Comparison of ENCODE assay signal across 1 cellular context in genomic region chr2:42558827-42559226, GRCh38.
TF ChIP-seq lines count a peak whose summit lies in the region.

No MANE protein-coding gene starts in this region.

TF ChIP-seq in GM23338, 12 proteins besides CTCF, POLR2A, EP300 and RAD21 (continued from another document):
- TF ChIP-seq, protein P1, sequence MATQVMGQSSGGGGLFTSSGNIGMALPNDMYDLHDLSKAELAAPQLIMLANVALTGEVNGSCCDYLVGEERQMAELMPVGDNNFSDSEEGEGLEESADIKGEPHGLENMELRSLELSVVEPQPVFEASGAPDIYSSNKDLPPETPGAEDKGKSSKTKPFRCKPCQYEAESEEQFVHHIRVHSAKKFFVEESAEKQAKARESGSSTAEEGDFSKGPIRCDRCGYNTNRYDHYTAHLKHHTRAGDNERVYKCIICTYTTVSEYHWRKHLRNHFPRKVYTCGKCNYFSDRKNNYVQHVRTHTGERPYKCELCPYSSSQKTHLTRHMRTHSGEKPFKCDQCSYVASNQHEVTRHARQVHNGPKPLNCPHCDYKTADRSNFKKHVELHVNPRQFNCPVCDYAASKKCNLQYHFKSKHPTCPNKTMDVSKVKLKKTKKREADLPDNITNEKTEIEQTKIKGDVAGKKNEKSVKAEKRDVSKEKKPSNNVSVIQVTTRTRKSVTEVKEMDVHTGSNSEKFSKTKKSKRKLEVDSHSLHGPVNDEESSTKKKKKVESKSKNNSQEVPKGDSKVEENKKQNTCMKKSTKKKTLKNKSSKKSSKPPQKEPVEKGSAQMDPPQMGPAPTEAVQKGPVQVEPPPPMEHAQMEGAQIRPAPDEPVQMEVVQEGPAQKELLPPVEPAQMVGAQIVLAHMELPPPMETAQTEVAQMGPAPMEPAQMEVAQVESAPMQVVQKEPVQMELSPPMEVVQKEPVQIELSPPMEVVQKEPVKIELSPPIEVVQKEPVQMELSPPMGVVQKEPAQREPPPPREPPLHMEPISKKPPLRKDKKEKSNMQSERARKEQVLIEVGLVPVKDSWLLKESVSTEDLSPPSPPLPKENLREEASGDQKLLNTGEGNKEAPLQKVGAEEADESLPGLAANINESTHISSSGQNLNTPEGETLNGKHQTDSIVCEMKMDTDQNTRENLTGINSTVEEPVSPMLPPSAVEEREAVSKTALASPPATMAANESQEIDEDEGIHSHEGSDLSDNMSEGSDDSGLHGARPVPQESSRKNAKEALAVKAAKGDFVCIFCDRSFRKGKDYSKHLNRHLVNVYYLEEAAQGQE (IDR thresholded peaks at IDR 0.05; ENCODE audit: unreplicated experiment): no peak
- TF ChIP-seq CREB1 (CRISPR knock-in tag; IDR thresholded peaks at IDR 0.05; ENCODE audit: low read depth) (no peak), NANOG (IDR thresholded peaks at IDR 0.05; ENCODE audit: borderline replicate concordance) (no peak), POLR2AphosphoS5 (IDR thresholded peaks at IDR 0.05; ENCODE audit: low read depth) (no peak), EZH2phosphoT487 (IDR thresholded peaks at IDR 0.05; ENCODE audit: unreplicated experiment) (no peak), EZH2 (IDR thresholded peaks at IDR 0.05; ENCODE audit: low read depth, unreplicated experiment) (no peak), ETS1 (IDR thresholded peaks at IDR 0.05) (no peak), JUNB (IDR thresholded peaks at IDR 0.05; ENCODE audit: unreplicated experiment) (no peak), STAT1 (IDR thresholded peaks at IDR 0.05; ENCODE audit: unreplicated experiment) (no peak), ZNF114 (CRISPR knock-in tag; IDR thresholded peaks at IDR 0.05) (no peak)
- TF ChIP-seq, protein P2, sequence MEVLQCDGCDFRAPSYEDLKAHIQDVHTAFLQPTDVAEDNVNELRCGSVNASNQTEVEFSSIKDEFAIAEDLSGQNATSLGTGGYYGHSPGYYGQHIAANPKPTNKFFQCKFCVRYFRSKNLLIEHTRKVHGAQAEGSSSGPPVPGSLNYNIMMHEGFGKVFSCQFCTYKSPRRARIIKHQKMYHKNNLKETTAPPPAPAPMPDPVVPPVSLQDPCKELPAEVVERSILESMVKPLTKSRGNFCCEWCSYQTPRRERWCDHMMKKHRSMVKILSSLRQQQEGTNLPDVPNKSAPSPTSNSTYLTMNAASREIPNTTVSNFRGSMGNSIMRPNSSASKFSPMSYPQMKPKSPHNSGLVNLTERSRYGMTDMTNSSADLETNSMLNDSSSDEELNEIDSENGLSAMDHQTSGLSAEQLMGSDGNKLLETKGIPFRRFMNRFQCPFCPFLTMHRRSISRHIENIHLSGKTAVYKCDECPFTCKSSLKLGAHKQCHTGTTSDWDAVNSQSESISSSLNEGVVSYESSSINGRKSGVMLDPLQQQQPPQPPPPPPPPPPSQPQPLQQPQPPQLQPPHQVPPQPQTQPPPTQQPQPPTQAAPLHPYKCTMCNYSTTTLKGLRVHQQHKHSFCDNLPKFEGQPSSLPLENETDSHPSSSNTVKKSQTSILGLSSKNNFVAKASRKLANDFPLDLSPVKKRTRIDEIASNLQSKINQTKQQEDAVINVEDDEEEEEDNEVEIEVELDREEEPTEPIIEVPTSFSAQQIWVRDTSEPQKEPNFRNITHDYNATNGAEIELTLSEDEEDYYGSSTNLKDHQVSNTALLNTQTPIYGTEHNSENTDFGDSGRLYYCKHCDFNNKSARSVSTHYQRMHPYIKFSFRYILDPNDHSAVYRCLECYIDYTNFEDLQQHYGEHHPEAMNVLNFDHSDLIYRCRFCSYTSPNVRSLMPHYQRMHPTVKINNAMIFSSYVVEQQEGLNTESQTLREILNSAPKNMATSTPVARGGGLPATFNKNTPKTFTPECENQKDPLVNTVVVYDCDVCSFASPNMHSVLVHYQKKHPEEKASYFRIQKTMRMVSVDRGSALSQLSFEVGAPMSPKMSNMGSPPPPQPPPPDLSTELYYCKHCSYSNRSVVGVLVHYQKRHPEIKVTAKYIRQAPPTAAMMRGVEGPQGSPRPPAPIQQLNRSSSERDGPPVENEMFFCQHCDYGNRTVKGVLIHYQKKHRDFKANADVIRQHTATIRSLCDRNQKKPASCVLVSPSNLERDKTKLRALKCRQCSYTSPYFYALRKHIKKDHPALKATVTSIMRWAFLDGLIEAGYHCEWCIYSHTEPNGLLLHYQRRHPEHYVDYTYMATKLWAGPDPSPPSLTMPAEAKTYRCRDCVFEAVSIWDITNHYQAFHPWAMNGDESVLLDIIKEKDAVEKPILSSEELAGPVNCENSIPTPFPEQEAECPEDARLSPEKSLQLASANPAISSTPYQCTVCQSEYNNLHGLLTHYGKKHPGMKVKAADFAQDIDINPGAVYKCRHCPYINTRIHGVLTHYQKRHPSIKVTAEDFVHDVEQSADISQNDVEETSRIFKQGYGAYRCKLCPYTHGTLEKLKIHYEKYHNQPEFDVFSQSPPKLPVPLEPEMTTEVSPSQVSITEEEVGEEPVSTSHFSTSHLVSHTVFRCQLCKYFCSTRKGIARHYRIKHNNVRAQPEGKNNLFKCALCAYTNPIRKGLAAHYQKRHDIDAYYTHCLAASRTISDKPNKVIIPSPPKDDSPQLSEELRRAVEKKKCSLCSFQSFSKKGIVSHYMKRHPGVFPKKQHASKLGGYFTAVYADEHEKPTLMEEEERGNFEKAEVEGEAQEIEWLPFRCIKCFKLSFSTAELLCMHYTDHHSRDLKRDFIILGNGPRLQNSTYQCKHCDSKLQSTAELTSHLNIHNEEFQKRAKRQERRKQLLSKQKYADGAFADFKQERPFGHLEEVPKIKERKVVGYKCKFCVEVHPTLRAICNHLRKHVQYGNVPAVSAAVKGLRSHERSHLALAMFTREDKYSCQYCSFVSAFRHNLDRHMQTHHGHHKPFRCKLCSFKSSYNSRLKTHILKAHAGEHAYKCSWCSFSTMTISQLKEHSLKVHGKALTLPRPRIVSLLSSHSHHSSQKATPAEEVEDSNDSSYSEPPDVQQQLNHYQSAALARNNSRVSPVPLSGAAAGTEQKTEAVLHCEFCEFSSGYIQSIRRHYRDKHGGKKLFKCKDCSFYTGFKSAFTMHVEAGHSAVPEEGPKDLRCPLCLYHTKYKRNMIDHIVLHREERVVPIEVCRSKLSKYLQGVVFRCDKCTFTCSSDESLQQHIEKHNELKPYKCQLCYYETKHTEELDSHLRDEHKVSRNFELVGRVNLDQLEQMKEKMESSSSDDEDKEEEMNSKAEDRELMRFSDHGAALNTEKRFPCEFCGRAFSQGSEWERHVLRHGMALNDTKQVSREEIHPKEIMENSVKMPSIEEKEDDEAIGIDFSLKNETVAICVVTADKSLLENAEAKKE (CRISPR knock-in tag; IDR thresholded peaks at IDR 0.05): no peak
